28 cellular contexts compared by ENCODE assay signal in the genomic region with DNA sequence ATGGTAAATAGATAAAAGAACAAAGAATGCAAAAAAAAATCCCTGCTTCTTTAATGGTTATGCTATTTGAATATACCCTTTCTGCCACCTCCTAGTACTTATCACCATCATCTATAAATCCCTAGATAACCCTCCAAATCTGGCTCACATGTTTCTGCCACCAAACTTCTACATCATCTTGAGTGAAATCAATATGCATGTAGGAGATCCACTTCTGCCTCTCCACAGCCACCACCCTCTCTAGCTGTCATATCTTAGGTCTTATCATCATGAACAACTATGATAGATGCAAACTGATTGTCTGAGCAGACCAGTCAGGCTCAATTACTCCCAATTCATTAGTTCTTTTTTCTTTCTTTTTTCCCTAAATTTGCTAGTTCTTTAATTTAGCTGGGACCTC.
"Had no signal": no experiment of that assay in that cellular context is flagged by ENCODE, and none has a peak within 500 bp of the region (broad histone marks: within the 10 kb centered on the region; RNA-seq: fewer than 3 reads in every experiment).

No MANE protein-coding gene starts in this region.

- H3K27ac ChIP-seq: colonic mucosa, coronary artery, epithelial cell of prostate, esophagus muscularis mucosa, esophagus squamous epithelium, foreskin keratinocyte, gastrocnemius medialis, gastroesophageal sphincter, heart left ventricle, heart right ventricle had no signal

- H3K36me3 ChIP-seq: colonic mucosa had no signal

- ATAC-seq: effector memory CD8-positive, alpha-beta T cell; esophagus mucosa; foreskin keratinocyte; gastrocnemius medialis; gastroesophageal sphincter; heart left ventricle; heart right ventricle had no signal

- H3K9me3 Mint-ChIP-seq: dendritic cell treated with granulocyte-macrophage colony-stimulating factor and Interleukin-4, amounts not matched to agents 40 ng/mL and 50 ng/mL, for 4 days; effector memory CD8-positive, alpha-beta T cell; endodermal cell had no signal

- H3K27ac Mint-ChIP-seq: dendritic cell treated with granulocyte-macrophage colony-stimulating factor and Interleukin-4, amounts not matched to agents 40 ng/mL and 50 ng/mL, for 4 days; effector memory CD8-positive, alpha-beta T cell; endodermal cell had no signal

- H3K4me3 Mint-ChIP-seq: dendritic cell treated with granulocyte-macrophage colony-stimulating factor and Interleukin-4, amounts not matched to agents 40 ng/mL and 50 ng/mL, for 4 days; effector memory CD8-positive, alpha-beta T cell; endodermal cell had no signal

- H3K4me1 ChIP-seq: colonic mucosa, esophagus muscularis mucosa, esophagus squamous epithelium, gastrocnemius medialis, gastroesophageal sphincter had no signal

- H3K4me3 ChIP-seq: colonic mucosa, coronary artery, dorsolateral prefrontal cortex, esophagus muscularis mucosa, esophagus squamous epithelium, gastrocnemius medialis, gastroesophageal sphincter, heart left ventricle, heart right ventricle had no signal

- FAIRE-seq: colon, endometrium, endothelial cell of umbilical vein, frontal cortex had no signal

- DNase-seq: colonic mucosa; cortex of kidney; dermis blood vessel endothelial cell; dorsolateral prefrontal cortex; effector CD4-positive, alpha-beta T cell; effector CD8-positive, alpha-beta T cell; effector memory CD4-positive, alpha-beta T cell; effector memory CD8-positive, alpha-beta T cell; endodermal cell; erythroblast; esophagus squamous epithelium; foreskin fibroblast; foreskin keratinocyte; foreskin melanocyte; gastrocnemius medialis; glutamatergic neuron; heart left ventricle; heart right ventricle had no signal

- H3K27me3 ChIP-seq: colonic mucosa, dorsolateral prefrontal cortex, esophagus muscularis mucosa, esophagus squamous epithelium, foreskin keratinocyte, gastrocnemius medialis, gastroesophageal sphincter, heart left ventricle, heart right ventricle had no signal

- H3K9me3 ChIP-seq: colonic mucosa, esophagus muscularis mucosa, esophagus squamous epithelium, gastrocnemius medialis, gastroesophageal sphincter, heart left ventricle, heart right ventricle had no signal

- H3K27me3 Mint-ChIP-seq: dendritic cell treated with granulocyte-macrophage colony-stimulating factor and Interleukin-4, amounts not matched to agents 40 ng/mL and 50 ng/mL, for 4 days; effector memory CD8-positive, alpha-beta T cell had no signal
